ENCODE assay signal across 8 cellular contexts in genomic region chr16:89574681-89575246, GRCh38. TPM values are rescaled to one million over a fixed set of nuclear protein-coding genes. Genes with fewer than 3 reads are reported as not detected.
DNase-seq lines count a peak whose midpoint lies in the region; ATAC-seq and TF ChIP-seq lines count a peak whose summit lies in the region.

No MANE protein-coding gene starts in this region.

- H3K36me3 ChIP-seq in BE2C (no peaks in the 10 kb centered on the region), gastroesophageal sphincter (no peaks in the 10 kb centered on the region)

- H3K27me3 ChIP-seq in BE2C (peaks cover 10% of the 10 kb centered on the region), gastroesophageal sphincter (peaks cover 83% of the 10 kb centered on the region)

- peaks cover 15% of the 10 kb centered on the region for H3K27me3 Mint-ChIP-seq in activated T-helper 2 cell treated with anti-CD3 and anti-CD28 coated beads, Interferon-gamma antibody, Interleukin-2, Interleukin-4, amounts not matched to agents 10 μg/mL and 5 μg/mL and 100 μg/mL, durations not matched to agents 14 hours and 24 hours and 36 hours (ENCODE audit: low read depth)

- H3K9me3 ChIP-seq in BE2C (no peaks in the 10 kb centered on the region; the same call in 1 of the 2 replicates), gastroesophageal sphincter (no peaks in the 10 kb centered on the region)

- intact Hi-C loops in activated T-helper 2 cell treated with anti-CD3 and anti-CD28 coated beads, Interferon-gamma antibody, Interleukin-2, Interleukin-4, amounts not matched to agents 10 μg/mL and 5 μg/mL and 100 μg/mL, durations not matched to agents 14 hours and 24 hours and 36 hours (cut with micrococcal nuclease) = loop anchor here (2.0 kb wide), 1 partner anchor 66 kb away; no protein-coding TSS in a partner anchor

- no peaks in the 10 kb centered on the region for H3K9me3 Mint-ChIP-seq in activated T-helper 2 cell treated with anti-CD3 and anti-CD28 coated beads, Interferon-gamma antibody, Interleukin-2, Interleukin-4, amounts not matched to agents 10 μg/mL and 5 μg/mL and 100 μg/mL, durations not matched to agents 14 hours and 24 hours and 36 hours

- peaks cover 2% of the 10 kb centered on the region for H3K4me1 Mint-ChIP-seq in activated T-helper 2 cell treated with anti-CD3 and anti-CD28 coated beads, Interferon-gamma antibody, Interleukin-2, Interleukin-4, amounts not matched to agents 10 μg/mL and 5 μg/mL and 100 μg/mL, durations not matched to agents 14 hours and 24 hours and 36 hours (ENCODE audit: low read depth)

- no peak overlapping the region for H3K27ac ChIP-seq in gastroesophageal sphincter

- TF ChIP-seq CTCF in BE2C (IDR thresholded peaks at IDR 0.05; ENCODE audit: low read depth, low read length) (no peak), gastroesophageal sphincter (IDR thresholded peaks at IDR 0.05) (peak in 3 of 4 experiments; percentile 42 to 57 (median 47))

- H3K4me1 ChIP-seq in BE2C (peaks cover 3% of the 10 kb centered on the region; the same call in 1 of the 2 replicates), gastroesophageal sphincter (peaks cover 0 to 24% (median 14%) of the 10 kb centered on the region in 3 donors)

- DNase-seq in BE2C = peak; percentile 11
- peak; percentile 78 for DNase-seq in NCI-H226
- DNase-seq in activated T-helper 2 cell treated with anti-CD3 and anti-CD28 coated beads, Interferon-gamma antibody, Interleukin-2, Interleukin-4, amounts not matched to agents 10 μg/mL and 5 μg/mL and 100 μg/mL, durations not matched to agents 14 hours and 24 hours and 36 hours (ENCODE audit: low spot score) = peak; percentile 46
- peak; percentile 85 for DNase-seq in retina
- DNase-seq in NCI-H1092 treated with DMSO at 0.1 percent for 48 hours (lab: John Stamatoyannopoulos, UW) = no peak

- H3K4me3 ChIP-seq in BE2C (ENCODE audit: low read depth, low read length) = no peak overlapping the region
- peak overlapping the region in 1 of 2 donors; percentile 34 for H3K4me3 ChIP-seq in gastroesophageal sphincter

- peak overlapping the region; percentile 49 for H3K4me3 Mint-ChIP-seq in activated T-helper 2 cell treated with anti-CD3 and anti-CD28 coated beads, Interferon-gamma antibody, Interleukin-2, Interleukin-4, amounts not matched to agents 10 μg/mL and 5 μg/mL and 100 μg/mL, durations not matched to agents 14 hours and 24 hours and 36 hours (ENCODE audit: low read depth)

- no peaks in the 10 kb centered on the region for H3K36me3 Mint-ChIP-seq in activated T-helper 2 cell treated with anti-CD3 and anti-CD28 coated beads, Interferon-gamma antibody, Interleukin-2, Interleukin-4, amounts not matched to agents 10 μg/mL and 5 μg/mL and 100 μg/mL, durations not matched to agents 14 hours and 24 hours and 36 hours (ENCODE audit: low read depth)

- no peak overlapping the region for H3K27ac Mint-ChIP-seq in activated T-helper 2 cell treated with anti-CD3 and anti-CD28 coated beads, Interferon-gamma antibody, Interleukin-2, Interleukin-4, amounts not matched to agents 10 μg/mL and 5 μg/mL and 100 μg/mL, durations not matched to agents 14 hours and 24 hours and 36 hours

- no peak for TF ChIP-seq POLR2A in gastroesophageal sphincter (IDR thresholded peaks at IDR 0.05)

- WGBS in gastroesophageal sphincter (ENCODE audit: low coverage in 1 of 2), 2 donors = no CpG with 5 or more reads among the region's 55 CpGs

- TF ChIP-seq EP300 in gastroesophageal sphincter (IDR thresholded peaks at IDR 0.05) = no peak

- ATAC-seq in GM21360 (IDR thresholded peaks at IDR 0.05; ENCODE audit: unreplicated experiment) (peak; percentile 43), gastroesophageal sphincter (peak; percentile 26), GM18502 (IDR thresholded peaks at IDR 0.05; ENCODE audit: poor library complexity, unreplicated experiment) (no peak)

RNA-seq across cellular contexts. Expression of gene CPNE7, which starts 0.8 kb away (rescaled TPM):
- polyA plus RNA-seq in BE2C (2012; ENCODE audit: insufficient read depth, insufficient read length, low read depth) = 14.5 TPM
- total RNA-seq in activated T-helper 2 cell treated with anti-CD3 and anti-CD28 coated beads, Interferon-gamma antibody, Interleukin-2, Interleukin-4, amounts not matched to agents 10 μg/mL and 5 μg/mL and 100 μg/mL, durations not matched to agents 14 hours and 24 hours and 36 hours = 19.8 and 25.7 TPM in 2 replicates
- total RNA-seq in gastroesophageal sphincter = 1 to 10 TPM in 1 of 4 donors, under 1 TPM in 1, not detected in 2; 0.67 to 1.8 TPM

RNA-seq across cellular contexts. Expression of gene RPL13, which starts 14.3 kb away (rescaled TPM):
- 3,732 TPM for polyA plus RNA-seq in BE2C (2012; ENCODE audit: insufficient read depth, insufficient read length, low read depth)
- 2,404 and 2,406 TPM in 2 replicates for total RNA-seq in activated T-helper 2 cell treated with anti-CD3 and anti-CD28 coated beads, Interferon-gamma antibody, Interleukin-2, Interleukin-4, amounts not matched to agents 10 μg/mL and 5 μg/mL and 100 μg/mL, durations not matched to agents 14 hours and 24 hours and 36 hours
- total RNA-seq in gastroesophageal sphincter = 1,000 to 10,000 TPM; 2,888 to 7,342 (median 4,676) TPM

RNA-seq across cellular contexts. Expression of gene DPEP1, which starts 38.7 kb away (rescaled TPM):
- polyA plus RNA-seq in BE2C (2012; ENCODE audit: insufficient read depth, insufficient read length, low read depth) = 0.91 TPM
- total RNA-seq in activated T-helper 2 cell treated with anti-CD3 and anti-CD28 coated beads, Interferon-gamma antibody, Interleukin-2, Interleukin-4, amounts not matched to agents 10 μg/mL and 5 μg/mL and 100 μg/mL, durations not matched to agents 14 hours and 24 hours and 36 hours = not detected in 2 replicates
- total RNA-seq in gastroesophageal sphincter = under 1 TPM in 1 of 4 donors, not detected in 3; 0.54 TPM
